In the genomic region with DNA sequence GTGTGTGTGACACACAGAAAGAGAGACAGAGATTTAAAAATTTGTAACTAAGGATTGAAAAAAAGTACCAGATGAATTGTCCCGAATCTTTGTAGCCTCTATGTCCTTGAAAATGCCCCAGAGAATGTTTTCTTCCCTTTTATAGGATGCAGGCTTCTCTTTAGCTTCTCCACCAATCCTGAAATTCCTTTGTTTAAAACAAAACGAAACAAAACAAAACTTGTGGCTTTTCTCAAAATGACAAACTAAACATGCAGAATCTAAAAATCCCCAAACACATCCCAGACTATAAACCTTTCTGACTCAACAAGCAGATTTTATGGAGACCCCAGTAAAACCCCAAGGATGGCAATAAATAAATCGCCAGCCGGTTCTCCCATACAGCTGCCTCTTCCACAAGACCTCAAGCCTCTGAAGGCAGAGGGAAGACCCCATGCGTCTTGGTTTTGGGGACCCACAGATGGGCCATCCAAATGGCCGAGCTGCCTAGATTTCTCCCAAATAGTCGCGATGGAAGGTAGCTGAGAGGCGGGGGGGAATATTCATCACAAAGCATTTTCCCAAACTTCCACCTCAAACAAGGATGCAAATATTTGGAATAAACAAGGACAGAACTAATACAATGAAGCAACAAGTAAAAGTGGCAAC, we compare ENCODE assay signal across 22 cellular contexts.
DNase-seq lines count a peak whose midpoint lies in the region; ATAC-seq, FAIRE-seq and TF ChIP-seq lines count a peak whose summit lies in the region.
"Had no signal": no experiment of that assay in that cellular context is flagged by ENCODE, and none has a peak within 500 bp of the region (broad histone marks: within the 10 kb centered on the region; RNA-seq: fewer than 3 reads in every experiment).

No MANE protein-coding gene starts in this region.

- CTCF ChIA-PET in HepG2 (lab: Yijun Ruan, JAX; ENCODE audit: low intra/inter-chr PET ratio, low total read pairs) = no interaction called here

- H3K79me2 ChIP-seq in HepG2 (ENCODE audit: insufficient read depth, low read length) = no peaks in the 10 kb centered on the region

- no peak for DNase-seq in HepG2 (ENCODE audit: low spot score)
- no peak for DNase-seq in right lobe of liver
- no peak for DNase-seq in endothelial cell (ENCODE audit: low spot score)
- peak; percentile 4 for DNase-seq in mucosa of gallbladder (ENCODE audit: low spot score)
- no peak for DNase-seq in activated naive CD4-positive, alpha-beta T cell (lab: John Stamatoyannopoulos, UW)
- DNase-seq in mucosa of descending colon = no peak
- DNase-seq: GF-D8, GOT3, MV-4-11, NCI-H1417, NCI-H1930, NCI-H2171, NCI-H446, OCI-M1, SIG-M5 had no signal

- H3K9ac ChIP-seq in HepG2 (ENCODE audit: insufficient read depth, low read depth, low read length) = no peak overlapping the region

- no peaks in the 10 kb centered on the region for H4K20me1 ChIP-seq in HepG2 (ENCODE audit: insufficient read depth, low read length)

- no peak overlapping the region for H3K4me2 ChIP-seq in HepG2 (ENCODE audit: low read depth, low read length)

- H3K9me3 ChIP-seq in HepG2 (ENCODE audit: low read length) (no peaks in the 10 kb centered on the region), right lobe of liver (no peaks in the 10 kb centered on the region), mucosa of descending colon (no peaks in the 10 kb centered on the region)

- H3K4me1 ChIP-seq in HepG2 (ENCODE audit: insufficient read depth, low read length) (no peaks in the 10 kb centered on the region), right lobe of liver (no peaks in the 10 kb centered on the region), mucosa of descending colon (ENCODE audit: low read depth) (no peaks in the 10 kb centered on the region)

- TF ChIP-seq POLR2A in HepG2 (IDR thresholded peaks at IDR 0.05; ENCODE audit: insufficient read depth in 1 of 2, low read depth in 2 of 2, low read length in 2 of 2) (no peak), right lobe of liver (IDR thresholded peaks at IDR 0.05) (no peak)

- H3K4me3 Mint-ChIP-seq in endothelial cell (ENCODE audit: unreplicated experiment) = no peak overlapping the region

- no peak for ATAC-seq in HepG2
- no peak for ATAC-seq in right lobe of liver
- ATAC-seq in HG03432 (IDR thresholded peaks at IDR 0.05; ENCODE audit: unreplicated experiment) = no peak
- ATAC-seq in HG02759 (IDR thresholded peaks at IDR 0.05; ENCODE audit: unreplicated experiment) = no peak
- no peak for ATAC-seq in mucosa of descending colon
- ATAC-seq: K562 had no signal

- WGBS in HepG2 (ENCODE audit: low lambda C conversion rate) = 10% methylated on average over 9 of the region's 9 CpGs
- 29% methylated on average over 9 of the region's 9 CpGs for WGBS in right lobe of liver (ENCODE audit: insufficient coverage, low coverage, low lambda C conversion rate, missing lambda C conversion rate)

- in situ Hi-C loops in HepG2 (cut with HindIII; ENCODE audit: extremely low pct_ligation_motif_present, low pct_unique_long_range_greater_than_20kb) = no loop called here

- intact Hi-C loops in HepG2 (cut with micrococcal nuclease; ENCODE audit: unreplicated experiment) = no loop called here
- intact Hi-C loops in right lobe of liver (cut with DNase I) = no loop called here
- intact Hi-C loops in mucosa of descending colon (cut with DNase I, micrococcal nuclease) = no loop called here

- peaks cover 4% of the 10 kb centered on the region for H3K27me3 Mint-ChIP-seq in endothelial cell (ENCODE audit: unreplicated experiment)

- H2AFZ ChIP-seq in HepG2 (ENCODE audit: low read length) = no peak overlapping the region

- H3K27me3 ChIP-seq in HepG2 (ENCODE audit: control insufficient read depth in 1 of 2, insufficient read depth in 2 of 2, low read length in 2 of 2) (peaks cover 6 to 54% of the 10 kb centered on the region in 2 experiments; a peak in 3 of 5 replicates), right lobe of liver (no peaks in the 10 kb centered on the region)

- H3K4me3 ChIP-seq in HepG2 (replicated peaks in 1 of 3; ENCODE audit: insufficient read depth in 1 of 3, low read depth in 2 of 3, low read length in 3 of 3) (no peak overlapping the region), right lobe of liver (no peak overlapping the region), mucosa of descending colon (no peak overlapping the region)
- H3K4me3 ChIP-seq: K562 had no signal

- no peak for TF ChIP-seq RAD21 in HepG2 (CRISPR knock-in tag; IDR thresholded peaks at IDR 0.05)

- peaks cover 36% of the 10 kb centered on the region for H3K4me1 Mint-ChIP-seq in endothelial cell (ENCODE audit: unreplicated experiment)

- no peak for TF ChIP-seq CTCF in HepG2 (CRISPR knock-in tag; IDR thresholded peaks at IDR 0.05)
- no peak for TF ChIP-seq CTCF in right lobe of liver (IDR thresholded peaks at IDR 0.05)
- no peak for TF ChIP-seq CTCF in endothelial cell (IDR thresholded peaks at IDR 0.05; ENCODE audit: unreplicated experiment)
- no peak for TF ChIP-seq CTCF in mucosa of descending colon (IDR thresholded peaks at IDR 0.05)

- peak overlapping the region; percentile 25 for H3K27ac Mint-ChIP-seq in endothelial cell (ENCODE audit: unreplicated experiment)

- H3K36me3 ChIP-seq in HepG2 (replicated peaks in 1 of 2; ENCODE audit: control insufficient read depth in 1 of 2, insufficient read depth in 2 of 2, low read length in 2 of 2) (no peaks in the 10 kb centered on the region), right lobe of liver (no peaks in the 10 kb centered on the region), mucosa of descending colon (ENCODE audit: low read depth) (no peaks in the 10 kb centered on the region)

- POLR2A ChIA-PET in HepG2 (lab: Yijun Ruan, JAX) = no interaction called here

- FAIRE-seq in HepG2 (lab: Jason Lieb, UNC) = no peak
- FAIRE-seq: A204.1, GM12891, GM18507, K562 had no signal

- TF ChIP-seq EP300 in HepG2 (IDR thresholded peaks at IDR 0.05; ENCODE audit: low read depth in 2 of 2, low read length in 2 of 2) = no peak
- TF ChIP-seq EP300 in HepG2 (CRISPR knock-in tag; IDR thresholded peaks at IDR 0.05; ENCODE audit: borderline replicate concordance) = no peak

- no peaks in the 10 kb centered on the region for H3K9me3 Mint-ChIP-seq in endothelial cell (ENCODE audit: unreplicated experiment)

- peaks cover 3% of the 10 kb centered on the region for H3K36me3 Mint-ChIP-seq in endothelial cell (ENCODE audit: low read depth, unreplicated experiment)

- no peak overlapping the region for H3K27ac ChIP-seq in HepG2 (ENCODE audit: extremely low read length, insufficient read depth, low read length)
- no peak overlapping the region for H3K27ac ChIP-seq in right lobe of liver
- H3K27ac ChIP-seq: C4-2B had no signal

- no TSS peak for BruUV-seq in HepG2 (replicated peaks; lab: Mats Ljungman, UMichigan)

TF ChIP-seq in HepG2, 621 proteins besides CTCF, POLR2A, EP300 and RAD21:
- TF ChIP-seq MAFG (CRISPR knock-in tag; IDR thresholded peaks at IDR 0.05) = no peak
- TF ChIP-seq CBX2 (IDR thresholded peaks at IDR 0.05; ENCODE audit: low read depth, low read length) = peak; percentile 79; the same call in 1 of the 2 replicates
- no peak for TF ChIP-seq CBX2 (CRISPR knock-in tag; IDR thresholded peaks at IDR 0.05; ENCODE audit: low read depth)
